In genomic region chr1:52856026-52856425, GRCh38 we compare ENCODE assay signal across 29 cellular contexts. TPM values are rescaled to one million over a fixed set of nuclear protein-coding genes. Genes with fewer than 3 reads are reported as not detected.
"Had no signal": no experiment of that assay in that cellular context is flagged by ENCODE, and none has a peak within 500 bp of the region (broad histone marks: within the 10 kb centered on the region; RNA-seq: fewer than 3 reads in every experiment).

No MANE protein-coding gene starts in this region.

- DNase-seq: activated CD4-positive, alpha-beta T cell treated with anti-CD3 and anti-CD28 coated beads for 36 hours; activated CD4-positive, alpha-beta T cell treated with anti-CD3 and anti-CD28 coated beads, Interleukin-2, amount 50 U/mL, for 4 hours; activated CD4-positive, CD25-positive, alpha-beta regulatory T cell; activated CD8-positive, alpha-beta memory T cell treated with anti-CD3 and anti-CD28 coated beads for 24 hours; activated effector memory CD4-positive, alpha-beta T cell treated with anti-CD3 and anti-CD28 coated beads, Interleukin-2, amount 50 U/mL, for 16 hours; activated naive CD4-positive, alpha-beta T cell treated with anti-CD3 and anti-CD28 coated beads for 36 hours; activated naive CD8-positive, alpha-beta T cell treated with anti-CD3 and anti-CD28 coated beads for 36 hours; activated T-cell treated with anti-CD3 and anti-CD28 coated beads, Interleukin-2, amount 50 U/mL, for 1 hour; adrenal gland; aorta; body of pancreas; cerebellar nuclear complex; colonic mucosa; effector CD8-positive, alpha-beta T cell; erythroblast; islet precursor cell; left colon; midbrain; naive thymus-derived CD4-positive, alpha-beta T cell; ovary; right lobe of liver; stimulated activated CD4-positive, alpha-beta T cell treated with anti-CD3 and anti-CD28 coated beads, Interleukin-2, amount 100 ng/mL, for 48 hours; stimulated activated naive CD4-positive, alpha-beta T cell treated with Interleukin-2 at 50 U/mL for 16 hours; testis had no signal

- H3K4me1 Mint-ChIP-seq: activated CD4-positive, alpha-beta T cell treated with anti-CD3 and anti-CD28 coated beads for 36 hours; activated naive CD8-positive, alpha-beta T cell treated with anti-CD3 and anti-CD28 coated beads for 36 hours; naive thymus-derived CD4-positive, alpha-beta T cell had no signal

- H3K27ac Mint-ChIP-seq: activated CD4-positive, alpha-beta T cell treated with anti-CD3 and anti-CD28 coated beads for 36 hours; activated naive CD4-positive, alpha-beta T cell treated with anti-CD3 and anti-CD28 coated beads for 36 hours; activated naive CD8-positive, alpha-beta T cell treated with anti-CD3 and anti-CD28 coated beads for 36 hours; activated T-helper 1 cell treated with anti-CD3 and anti-CD28 coated beads, Interleukin-12 subunit alpha, Interleukin-12 subunit beta, Interleukin-2, Interleukin-4 antibody, amounts not matched to agents 30 ng/mL and 10 ng/mL and 1 ng/mL, durations not matched to agents 14 hours and 24 hours and 36 hours; naive thymus-derived CD4-positive, alpha-beta T cell; progenitor cell of endocrine pancreas; T-helper 2 cell treated with Interferon-gamma antibody and Interleukin-4, amounts not matched to agents 5 μg/mL and 100 μg/mL, for 36 hours had no signal

- ATAC-seq: activated CD4-positive, alpha-beta T cell treated with anti-CD3 and anti-CD28 coated beads for 36 hours; body of pancreas; gastroesophageal sphincter; left colon; naive thymus-derived CD4-positive, alpha-beta T cell; right lobe of liver had no signal

- H3K9me3 Mint-ChIP-seq: activated naive CD4-positive, alpha-beta T cell treated with anti-CD3 and anti-CD28 coated beads for 36 hours; activated naive CD8-positive, alpha-beta T cell treated with anti-CD3 and anti-CD28 coated beads for 36 hours; activated T-helper 1 cell treated with anti-CD3 and anti-CD28 coated beads, Interleukin-12 subunit alpha, Interleukin-12 subunit beta, Interleukin-2, Interleukin-4 antibody, amounts not matched to agents 30 ng/mL and 10 ng/mL and 1 ng/mL, durations not matched to agents 14 hours and 24 hours and 36 hours; naive thymus-derived CD4-positive, alpha-beta T cell; T-helper 2 cell treated with Interferon-gamma antibody and Interleukin-4, amounts not matched to agents 5 μg/mL and 100 μg/mL, for 36 hours had no signal

- H3K36me3 Mint-ChIP-seq: activated naive CD8-positive, alpha-beta T cell treated with anti-CD3 and anti-CD28 coated beads for 36 hours; naive thymus-derived CD4-positive, alpha-beta T cell had no signal

- H3K4me3 Mint-ChIP-seq: activated CD4-positive, alpha-beta T cell treated with anti-CD3 and anti-CD28 coated beads for 36 hours; activated naive CD4-positive, alpha-beta T cell treated with anti-CD3 and anti-CD28 coated beads for 36 hours; activated naive CD8-positive, alpha-beta T cell treated with anti-CD3 and anti-CD28 coated beads for 36 hours; activated T-helper 1 cell treated with anti-CD3 and anti-CD28 coated beads, Interleukin-12 subunit alpha, Interleukin-12 subunit beta, Interleukin-2, Interleukin-4 antibody, amounts not matched to agents 30 ng/mL and 10 ng/mL and 1 ng/mL, durations not matched to agents 14 hours and 24 hours and 36 hours; naive thymus-derived CD4-positive, alpha-beta T cell; T-helper 2 cell treated with Interferon-gamma antibody and Interleukin-4, amounts not matched to agents 5 μg/mL and 100 μg/mL, for 36 hours had no signal

- H3K27me3 Mint-ChIP-seq: activated CD4-positive, alpha-beta T cell treated with anti-CD3 and anti-CD28 coated beads for 36 hours; progenitor cell of endocrine pancreas had no signal

RNA-seq across cellular contexts. Expression of gene ZYG11A, which starts 13.5 kb away (rescaled TPM):
- total RNA-seq: body of pancreas, gastroesophageal sphincter, progenitor cell of endocrine pancreas, skeletal muscle tissue had no signal
